Comparison of ENCODE assay signal across 8 cellular contexts in the genomic region with DNA sequence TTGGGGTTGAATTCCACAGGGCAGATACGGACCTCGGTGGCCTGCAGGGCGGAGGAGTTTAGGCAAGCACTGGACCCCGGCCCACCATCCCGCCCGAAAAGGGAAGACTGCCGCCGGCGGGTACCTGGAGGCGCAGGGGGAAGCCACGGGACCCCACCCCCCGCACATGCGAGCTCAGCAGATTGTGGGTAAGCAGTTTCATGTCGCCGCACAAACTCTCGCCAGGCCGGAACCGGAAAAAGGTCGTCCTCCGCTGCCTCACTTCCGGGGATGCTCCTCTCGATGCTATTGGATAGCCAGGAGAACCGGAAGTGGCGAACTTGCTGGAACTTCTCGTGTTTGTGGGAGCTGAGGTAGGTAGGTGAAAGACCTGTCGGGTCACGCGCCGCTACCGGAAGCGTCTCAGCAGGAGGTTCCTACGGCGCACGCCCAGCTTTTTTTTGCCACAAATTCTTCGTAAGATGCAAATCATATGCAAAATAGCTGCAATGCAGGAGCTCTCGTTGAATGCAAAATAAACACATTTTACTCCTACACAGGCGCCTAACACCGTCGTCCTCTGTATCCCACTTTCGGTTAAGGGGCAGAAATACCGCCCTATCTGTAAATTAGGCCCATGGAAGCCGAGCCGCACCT. TPM values are rescaled to one million over a fixed set of nuclear protein-coding genes. Genes with fewer than 3 reads are reported as not detected.
DNase-seq lines count a peak whose midpoint lies in the region; ATAC-seq lines count a peak whose summit lies in the region.

A gene (minus strand): TSS at position 235 of the 636 bp plus-strand sequence. CDS start 33 bp downstream, at position 202.

- H3K27me3 ChIP-seq in CD8-positive, alpha-beta memory T cell (ENCODE audit: insufficient read depth, low read length, poor library complexity, severe bottlenecking) = no peaks in the 10 kb centered on the region

- H3K27ac ChIP-seq in CD8-positive, alpha-beta memory T cell (ENCODE audit: low read depth, low read length) = peak within 1 kb of the TSS; percentile 97

- H3K4me3 ChIP-seq in CD8-positive, alpha-beta memory T cell (ENCODE audit: low read length) = peak within 1 kb of the TSS; percentile 93

- H3K4me3 Mint-ChIP-seq in CD8-positive, alpha-beta memory T cell = peak within 1 kb of the TSS; percentile 89 to 97 (median 94)
- H3K4me3 Mint-ChIP-seq in effector memory CD8-positive, alpha-beta T cell = peak within 1 kb of the TSS; percentile 88 to 94
- peak within 1 kb of the TSS; percentile 96 for H3K4me3 Mint-ChIP-seq in memory B cell

- CTCF ChIA-PET in CD8-positive, alpha-beta memory T cell (lab: Charles Lee) = interaction anchor here (0.7 to 3.6 kb wide), 28 partner anchors 10 to 426 kb away, joined by 3 to 61 read pairs (median 4); a partner anchor contains a TSS

- H3K36me3 Mint-ChIP-seq in CD8-positive, alpha-beta memory T cell = peaks cover 4 to 69% (median 10%) of the 10 kb centered on the region in 3 donors
- peaks cover 53% of the 10 kb centered on the region for H3K36me3 Mint-ChIP-seq in effector memory CD8-positive, alpha-beta T cell (ENCODE audit: insufficient read depth)
- H3K36me3 Mint-ChIP-seq in memory B cell = peaks cover 15% of the 10 kb centered on the region

- POLR2A ChIA-PET in CD8-positive, alpha-beta memory T cell (lab: Charles Lee) = interaction anchor here (0.6 to 3.4 kb wide), 27 partner anchors 10 to 1590 kb away, joined by 3 to 42 read pairs (median 4); a partner anchor contains a TSS

- peaks cover 35 to 50% (median 37%) of the 10 kb centered on the region in 3 donors for H3K4me1 Mint-ChIP-seq in CD8-positive, alpha-beta memory T cell
- peaks cover 38 to 42% of the 10 kb centered on the region in 2 donors for H3K4me1 Mint-ChIP-seq in effector memory CD8-positive, alpha-beta T cell (ENCODE audit: low read depth in 2 of 2)
- peaks cover 20% of the 10 kb centered on the region for H3K4me1 Mint-ChIP-seq in memory B cell

- peaks cover 14% of the 10 kb centered on the region for H3K4me1 ChIP-seq in CD8-positive, alpha-beta memory T cell (ENCODE audit: insufficient read depth, low read length)

- DNase-seq in CD8-positive, alpha-beta memory T cell = peak; percentile 92 to 99 (median 97)
- peak; percentile 99 for DNase-seq in HT1080 (ENCODE audit: low read depth)
- DNase-seq in NOMO-1 treated with DMSO at 0.1 percent for 48 hours (lab: John Stamatoyannopoulos, UW; ENCODE audit: unreplicated experiment) = peak; percentile 98
- DNase-seq in activated CD8-positive, alpha-beta memory T cell treated with anti-CD3 and anti-CD28 coated beads for 4 hours (ENCODE audit: low read depth in 2 of 2) = peak; percentile 89 to 96
- DNase-seq in effector memory CD8-positive, alpha-beta T cell = peak; percentile 93 to 97 (median 94)
- DNase-seq in memory B cell (ENCODE audit: low spot score in 2 of 2) = peak; percentile 87 to 89
- peak; percentile 90 for DNase-seq in stimulated activated CD8-positive, alpha-beta memory T cell treated with anti-CD3 and anti-CD28 coated beads, Interleukin-12 subunit alpha, Interleukin-12 subunit beta, amount 100 ng/mL, for 4 hours (ENCODE audit: low read depth)

- ATAC-seq in GM19468 (IDR thresholded peaks at IDR 0.05; ENCODE audit: extremely low read depth, unreplicated experiment) (peak; percentile 29), memory B cell (ENCODE audit: low read depth) (peak; percentile 70)
- peak; percentile 77 for ATAC-seq in effector memory CD8-positive, alpha-beta T cell (replicated peaks)

- H3K9me3 Mint-ChIP-seq in CD8-positive, alpha-beta memory T cell = no peaks in the 10 kb centered on the region
- no peaks in the 10 kb centered on the region for H3K9me3 Mint-ChIP-seq in effector memory CD8-positive, alpha-beta T cell
- no peaks in the 10 kb centered on the region for H3K9me3 Mint-ChIP-seq in memory B cell

- H3K36me3 ChIP-seq in CD8-positive, alpha-beta memory T cell (ENCODE audit: insufficient read depth, low read length) = no peaks in the 10 kb centered on the region

- H3K27ac Mint-ChIP-seq in CD8-positive, alpha-beta memory T cell = peak within 1 kb of the TSS; percentile 98 to 100 (median 99)
- peak within 1 kb of the TSS; percentile 98 to 99 for H3K27ac Mint-ChIP-seq in effector memory CD8-positive, alpha-beta T cell
- peak within 1 kb of the TSS; percentile 99 for H3K27ac Mint-ChIP-seq in memory B cell

- H3K9me3 ChIP-seq in CD8-positive, alpha-beta memory T cell (ENCODE audit: low read length) = no peaks in the 10 kb centered on the region

- peaks cover 0 to 7% of the 10 kb centered on the region in 2 donors for H3K27me3 Mint-ChIP-seq in CD8-positive, alpha-beta memory T cell
- no peaks in the 10 kb centered on the region for H3K27me3 Mint-ChIP-seq in effector memory CD8-positive, alpha-beta T cell
- no peaks in the 10 kb centered on the region for H3K27me3 Mint-ChIP-seq in memory B cell

RNA-seq across cellular contexts. Expression of the gene that starts here (rescaled TPM):
- total RNA-seq in CD8-positive, alpha-beta memory T cell = 100 to 1,000 TPM; 327 to 332 TPM
- 467 TPM for polyA plus RNA-seq in CD8-positive, alpha-beta memory T cell
- 471 and 628 TPM in 2 replicates for total RNA-seq in HT1080 (2014; rRNA removed; shearing (Covaris generic))
- 525 and 597 TPM in 2 replicates for polyA plus RNA-seq in HT1080 (2015; cell fraction: cytosol; rRNA removed)
- polyA plus RNA-seq in HT1080 (2015; cell fraction: nucleus; rRNA removed) = 199 and 226 TPM in 2 replicates

Comparison
In these comparisons a context has a peak if more than half of its experiments do, and no peak if none do; other contexts are left out.
1. Peak in every context shown above with its lines: DNase-seq, ATAC-seq, H3K4me3 ChIP-seq and H3K27ac ChIP-seq.